ENCODE assay signal across 15 cellular contexts in genomic region chr5:140596364-140596763, GRCh38. TPM values are rescaled to one million over a fixed set of nuclear protein-coding genes. Genes with fewer than 3 reads are reported as not detected.
DNase-seq lines count a peak whose midpoint lies in the region; ATAC-seq and TF ChIP-seq lines count a peak whose summit lies in the region.
"Had no signal": no experiment of that assay in that cellular context is flagged by ENCODE, and none has a peak within 500 bp of the region (broad histone marks: within the 10 kb centered on the region; RNA-seq: fewer than 3 reads in every experiment).

No MANE protein-coding gene starts in this region.

- peak; percentile 36 for ATAC-seq in mucosa of descending colon
- ATAC-seq in thoracic aorta (ENCODE audit: insufficient number of reproducible peaks, low FRiP score, low read depth), result peak; percentile 54
- no peak for ATAC-seq in HG02678 (IDR thresholded peaks at IDR 0.05; ENCODE audit: unreplicated experiment)
- ATAC-seq: T-cell had no signal

- H3K4me1 ChIP-seq in mucosa of descending colon (ENCODE audit: low read depth), result peaks cover 14% of the 10 kb centered on the region
- H3K4me1 ChIP-seq in thoracic aorta (ENCODE audit: control insufficient read depth in 1 of 2, low read depth in 2 of 2), result peaks cover 0 to 12% of the 10 kb centered on the region in 2 donors

- H3K4me3 ChIP-seq in fibroblast of the aortic adventitia (ENCODE audit: low read depth, low read length) (no peak overlapping the region), mucosa of descending colon (no peak overlapping the region), thoracic aorta (no peak overlapping the region)

- intact Hi-C loops in mucosa of descending colon (cut with DNase I, micrococcal nuclease), result no loop called here

- H3K9me3 ChIP-seq in mucosa of descending colon, result no peaks in the 10 kb centered on the region
- H3K9me3 ChIP-seq in thoracic aorta, result no peaks in the 10 kb centered on the region

- no peaks in the 10 kb centered on the region for H3K27me3 ChIP-seq in thoracic aorta (replicated peaks; ENCODE audit: insufficient read depth)

- peak overlapping the region in 1 of 2 donors; percentile 4 for H3K27ac ChIP-seq in thoracic aorta

- TF ChIP-seq CTCF in fibroblast of the aortic adventitia (IDR thresholded peaks at IDR 0.05; ENCODE audit: insufficient read depth, low read length) (no peak), mucosa of descending colon (IDR thresholded peaks at IDR 0.05) (no peak), thoracic aorta (IDR thresholded peaks at IDR 0.05) (no peak)

- DNase-seq in amniotic epithelial cell (ENCODE audit: low read depth), result peak; percentile 77
- DNase-seq in fibroblast of the aortic adventitia (ENCODE audit: low read depth), result peak; percentile 59
- no peak for DNase-seq in mucosa of descending colon
- no peak for DNase-seq in thoracic aorta (ENCODE audit: low spot score)
- no peak for DNase-seq in stimulated activated CD4-positive, alpha-beta T cell treated with anti-CD3 and anti-CD28 coated beads, Interleukin-15, amount 100 ng/mL, for 24 hours
- DNase-seq in NCI-H128 (lab: John Stamatoyannopoulos, UW; ENCODE audit: unreplicated experiment), result no peak
- DNase-seq: activated CD4-positive, alpha-beta T cell treated with anti-CD3 and anti-CD28 coated beads, Interleukin-2, amount 50 U/mL, for 48 hours; activated naive CD8-positive, alpha-beta T cell treated with anti-CD3 and anti-CD28 coated beads, Interleukin-2, amount 10 ng/mL, durations not matched to agents 7 days and 5 days; cerebellar nuclear complex; GOT3; NCI-H2029; NCI-H510A; SHP77; T-cell had no signal

- no peaks in the 10 kb centered on the region for H3K36me3 ChIP-seq in mucosa of descending colon (ENCODE audit: low read depth)
- no peaks in the 10 kb centered on the region for H3K36me3 ChIP-seq in thoracic aorta

RNA-seq across cellular contexts. Expression of gene SLC35A4, which starts 31.7 kb away (rescaled TPM):
- total RNA-seq in fibroblast of the aortic adventitia (ENCODE audit: low replicate concordance), result 17.0 and 28.0 TPM in 2 replicates
- total RNA-seq in mucosa of descending colon, result 10 to 100 TPM; 65.5 to 96.9 (median 93.8) TPM
- total RNA-seq in thoracic aorta, result 10 to 100 TPM; 21.7 to 40.2 TPM

RNA-seq across cellular contexts. Expression of gene APBB3, which starts 32.0 kb away (rescaled TPM):
- total RNA-seq in fibroblast of the aortic adventitia (ENCODE audit: low replicate concordance), result 16.1 and 17.5 TPM in 2 replicates
- 10 to 100 TPM; 18.8 to 32.5 (median 21.2) TPM for total RNA-seq in mucosa of descending colon
- 10 to 100 TPM; 31.3 to 34.9 TPM for total RNA-seq in thoracic aorta

RNA-seq across cellular contexts. Expression of gene CD14, which starts 36.6 kb away (rescaled TPM):
- total RNA-seq in fibroblast of the aortic adventitia (ENCODE audit: low replicate concordance) (0.36 and 4.4 TPM in 2 replicates), mucosa of descending colon (10 to 100 TPM; 35.8 to 92.8 (median 90.9) TPM), thoracic aorta (100 to 1,000 TPM in 1 of 2 donors, 10 to 100 TPM in 1; 96.6 to 235 TPM)

RNA-seq across cellular contexts. Expression of gene SRA1, which starts 39.1 kb away (rescaled TPM):
- total RNA-seq in fibroblast of the aortic adventitia (ENCODE audit: low replicate concordance) (29.3 and 29.6 TPM in 2 replicates), mucosa of descending colon (10 to 100 TPM; 27.9 to 38.0 (median 31.8) TPM), thoracic aorta (10 to 100 TPM; 29.6 to 34.3 TPM)

RNA-seq across cellular contexts. Expression of gene TMCO6, which starts 42.9 kb away (rescaled TPM):
- total RNA-seq in fibroblast of the aortic adventitia (ENCODE audit: low replicate concordance) (21.1 and 295 TPM in 2 replicates), mucosa of descending colon (10 to 100 TPM; 13.6 to 21.7 (median 16.8) TPM), thoracic aorta (10 to 100 TPM; 11.4 to 13.5 TPM)

Comparison
In these comparisons a context has a peak if more than half of its experiments do, and no peak if none do; other contexts are left out.
1. DNase-seq: peak in amniotic epithelial cell (single experiment) and fibroblast of the aortic adventitia (single experiment); none in mucosa of descending colon (0 of 3), thoracic aorta (single experiment), stimulated activated CD4-positive, alpha-beta T cell treated with anti-CD3 and anti-CD28 coated beads, Interleukin-15, amount 100 ng/mL, for 24 hours (single experiment) and NCI-H128 (single experiment).